In the genomic region with DNA sequence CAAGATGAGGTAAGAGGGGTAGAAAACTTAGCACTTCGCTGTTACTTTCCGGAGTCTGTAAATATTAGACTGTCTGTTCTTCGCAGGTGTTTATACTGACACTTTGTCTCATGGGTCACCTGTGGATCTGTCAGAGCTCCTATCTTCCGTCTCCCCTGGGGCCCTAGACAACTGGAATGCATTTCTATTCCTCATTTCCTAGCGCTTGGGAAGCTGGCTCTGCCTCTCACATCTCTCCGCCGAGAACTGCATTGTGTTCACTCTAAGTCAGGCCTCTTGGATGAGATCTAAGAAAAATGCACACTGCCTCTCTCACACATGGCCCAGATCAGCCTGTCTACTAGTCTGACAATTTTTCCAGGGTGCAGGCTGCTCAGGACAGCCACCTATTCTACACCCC, we compare ENCODE assay signal across 1 cellular context.
TF ChIP-seq lines count a peak whose summit lies in the region.

No MANE protein-coding gene starts in this region.

TF ChIP-seq in SK-N-SH treated with all-trans-retinoic acid at 6 μM for 48 hours, 23 proteins besides CTCF, POLR2A, EP300 and RAD21 (continued from another document):
- TF ChIP-seq CSDC2 (CRISPR knock-in tag; IDR thresholded peaks at IDR 0.05) (no peak), TOX (CRISPR knock-in tag; IDR thresholded peaks at IDR 0.05; ENCODE audit: borderline replicate concordance) (no peak), GLIS3 (CRISPR knock-in tag; IDR thresholded peaks at IDR 0.05) (no peak), ZNF565 (CRISPR knock-in tag; conservative IDR thresholded peaks at IDR 0.05; ENCODE audit: low read depth) (no peak), ARNTL (CRISPR knock-in tag; IDR thresholded peaks at IDR 0.05; ENCODE audit: borderline replicate concordance, low read depth) (no peak), ZC3H10 (CRISPR knock-in tag; IDR thresholded peaks at IDR 0.05) (no peak), ZNF8 (CRISPR knock-in tag; IDR thresholded peaks at IDR 0.05) (no peak), TCF4 (CRISPR knock-in tag; IDR thresholded peaks at IDR 0.05; ENCODE audit: borderline replicate concordance) (no peak)
